Comparison of ENCODE assay signal across 8 cellular contexts in the genomic region with DNA sequence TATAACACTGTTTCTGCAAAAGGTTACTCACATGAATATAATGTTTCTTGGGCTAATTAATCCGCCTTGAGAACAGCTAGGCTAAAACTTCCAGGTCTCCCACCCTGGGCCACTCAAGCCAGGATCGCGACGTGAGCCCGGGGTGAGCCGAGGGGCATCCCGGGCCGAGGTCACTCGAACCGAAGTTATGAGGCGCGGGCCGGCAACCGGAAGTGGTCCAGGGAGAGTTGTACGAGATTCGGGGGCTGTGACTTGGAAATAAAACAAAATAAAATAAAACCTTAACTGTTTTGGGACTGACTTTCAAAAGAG. TPM values are rescaled to one million over a fixed set of nuclear protein-coding genes. Genes with fewer than 3 reads are reported as not detected.
DNase-seq lines count a peak whose midpoint lies in the region; TF ChIP-seq lines count a peak whose summit lies in the region.

No MANE protein-coding gene starts in this region.

- H3K79me2 ChIP-seq in H9 (ENCODE audit: insufficient read depth, low read length): peaks cover 1% of the 10 kb centered on the region; the same call in 1 of the 2 replicates
- peaks cover 3% of the 10 kb centered on the region for H3K79me2 ChIP-seq in neural cell (replicated peaks; ENCODE audit: insufficient read depth, low read length)

- no peaks in the 10 kb centered on the region for H3K27me3 Mint-ChIP-seq in H9 (ENCODE audit: low read depth)

- H3K4me3 Mint-ChIP-seq in H9: peak overlapping the region; percentile 78 to 80

- TF ChIP-seq CTCF in GM06990 (IDR thresholded peaks at IDR 0.05; ENCODE audit: insufficient read depth, low read length, poor library complexity, severe bottlenecking): no peak
- TF ChIP-seq CTCF in H9 (conservative IDR thresholded peaks at IDR 0.05): no peak
- no peak for TF ChIP-seq CTCF in neural cell (IDR thresholded peaks at IDR 0.05; ENCODE audit: poor library complexity, severe bottlenecking)

- H3K36me3 Mint-ChIP-seq in H9 (ENCODE audit: insufficient read depth in 1 of 3, low read depth in 3 of 3): peaks cover 22 to 26% (median 24%) of the 10 kb centered on the region in 3 experiments

- H3K36me3 ChIP-seq in GM06990 (ENCODE audit: control insufficient read depth, insufficient read depth, low read length) (no peaks in the 10 kb centered on the region), endocrine pancreas (ENCODE audit: control insufficient read depth, insufficient read depth, low read length) (no peaks in the 10 kb centered on the region), neural cell (ENCODE audit: insufficient read depth, low read length) (no peaks in the 10 kb centered on the region)

- peaks cover 65 to 66% of the 10 kb centered on the region in 2 experiments for H3K9me3 Mint-ChIP-seq in H9

- H3K27ac ChIP-seq in H9 (ENCODE audit: insufficient read length, low read depth, low read length) (no peak overlapping the region), neural cell (ENCODE audit: low read length) (no peak overlapping the region)

- H2BK5ac ChIP-seq in H9 (ENCODE audit: insufficient read length, low read length): no peak overlapping the region

- no peak overlapping the region for H3K56ac ChIP-seq in H9 (ENCODE audit: insufficient read length, low read depth, low read length)

- H4K91ac ChIP-seq in H9 (ENCODE audit: insufficient read length, low read depth, low read length): no peak overlapping the region

- H3K18ac ChIP-seq in H9 (ENCODE audit: insufficient read length, low read depth, low read length): no peak overlapping the region

- H2BK120ac ChIP-seq in H9 (ENCODE audit: low read depth, low read length, poor library complexity, severe bottlenecking): no peak overlapping the region

- peak overlapping the region; percentile 69 for H3K4me3 ChIP-seq in GM06990 (replicated peaks; ENCODE audit: low read depth, low read length)
- H3K4me3 ChIP-seq in endocrine pancreas (ENCODE audit: control insufficient read depth, insufficient read depth, low read length): peak overlapping the region; percentile 92
- peak overlapping the region; percentile 71 for H3K4me3 ChIP-seq in neural cell (ENCODE audit: low read length)

- DNase-seq in GM06990 (ENCODE audit: extremely low read depth, insufficient read length) (no peak), H9 (no peak), NCI-H69 (lab: John Stamatoyannopoulos, UW) (peak; percentile 70), SIG-M5 (lab: John Stamatoyannopoulos, UW) (no peak), RKO (ENCODE audit: low spot score) (no peak), NCI-H82 treated with DMSO at 0.1 percent for 48 hours (lab: John Stamatoyannopoulos, UW; ENCODE audit: unreplicated experiment) (no peak)

- H3K9me3 ChIP-seq in H9 (ENCODE audit: control insufficient read depth, low read depth, low read length) (peaks cover 46% of the 10 kb centered on the region), endocrine pancreas (ENCODE audit: control insufficient read depth, low read length) (no peaks in the 10 kb centered on the region), neural cell (ENCODE audit: low read length) (no peaks in the 10 kb centered on the region)

- WGBS in H9 (ENCODE audit: extremely low coverage, insufficient read length, low lambda C conversion rate): no CpG with 5 or more reads among the region's 16 CpGs

- no peak overlapping the region for H2BK12ac ChIP-seq in H9 (ENCODE audit: insufficient read length, low read depth, low read length)

- H3K4me1 ChIP-seq in H9 (ENCODE audit: insufficient read depth, low read length): no peaks in the 10 kb centered on the region
- peaks cover 10% of the 10 kb centered on the region for H3K4me1 ChIP-seq in endocrine pancreas (ENCODE audit: control insufficient read depth, insufficient read depth, low read length)

- H3F3A ChIP-seq in neural cell (ENCODE audit: insufficient read depth, low read length, poor library complexity, severe bottlenecking): no peaks in the 10 kb centered on the region

- peak overlapping the region; percentile 87 to 96 (median 87); a peak in 5 of 7 replicates for H3K27ac Mint-ChIP-seq in H9

- no peak overlapping the region for H2AFZ ChIP-seq in H9 (ENCODE audit: low read length)
- no peak overlapping the region for H2AFZ ChIP-seq in neural cell (ENCODE audit: low read depth, low read length)

- H2BK20ac ChIP-seq in H9 (ENCODE audit: low read depth, low read length, poor library complexity, severe bottlenecking): no peak overlapping the region

- no peak overlapping the region for H3K14ac ChIP-seq in H9 (ENCODE audit: insufficient read depth, low read length)

- H3K23me2 ChIP-seq in H9 (ENCODE audit: insufficient read length, low read depth, low read length, poor library complexity, severe bottlenecking): peaks cover 5% of the 10 kb centered on the region

- H4K20me1 ChIP-seq in H9 (ENCODE audit: control insufficient read depth, insufficient read depth, insufficient read length): no peaks in the 10 kb centered on the region
- H4K20me1 ChIP-seq in neural cell (ENCODE audit: insufficient read depth): no peaks in the 10 kb centered on the region

- no peak overlapping the region for H4K5ac ChIP-seq in H9 (ENCODE audit: insufficient read length, low read depth, low read length)

- H4K8ac ChIP-seq in H9 (replicated peaks; ENCODE audit: insufficient read length, low read depth, low read length): no peak overlapping the region

- H3K9ac ChIP-seq in H9 (ENCODE audit: extremely low read depth, insufficient read length, low read length): peak overlapping the region; percentile 58
- peak overlapping the region; percentile 77 for H3K9ac ChIP-seq in endocrine pancreas (ENCODE audit: control insufficient read depth, insufficient read depth, low read length)
- peak overlapping the region; percentile 55 for H3K9ac ChIP-seq in neural cell (ENCODE audit: low read length)

- H3K4me1 Mint-ChIP-seq in H9: peaks cover 8 to 15% of the 10 kb centered on the region in 2 experiments; a peak in 2 of 4 replicates

- no peak for TF ChIP-seq RAD21 in neural cell (conservative IDR thresholded peaks at IDR 0.05)

- no peak overlapping the region for H3T11ph ChIP-seq in H9 (ENCODE audit: low read length)

- H3K23ac ChIP-seq in H9 (ENCODE audit: insufficient read length, low read depth, low read length): no peak overlapping the region

- H3K4me2 ChIP-seq in H9 (ENCODE audit: insufficient read depth, insufficient read length, low read length) (peak overlapping the region; percentile 88), neural cell (ENCODE audit: low read length) (peak overlapping the region; percentile 76)

- H3K79me1 ChIP-seq in H9 (ENCODE audit: insufficient read depth, low read depth, low read length, poor library complexity, severe bottlenecking): no peaks in the 10 kb centered on the region

- H2AK5ac ChIP-seq in H9 (ENCODE audit: insufficient read length, low read length): no peak overlapping the region

- TF ChIP-seq EP300 in neural cell (conservative IDR thresholded peaks at IDR 0.05; ENCODE audit: poor library complexity, severe bottlenecking): no peak

- H3K9me2 ChIP-seq in neural cell (ENCODE audit: insufficient read depth, low read length): no peaks in the 10 kb centered on the region

- H2BK15ac ChIP-seq in H9 (ENCODE audit: low read depth, low read length): no peak overlapping the region

- H3K27me3 ChIP-seq in GM06990 (replicated peaks; ENCODE audit: control insufficient read depth, insufficient read depth, low read length): no peaks in the 10 kb centered on the region
- no peaks in the 10 kb centered on the region for H3K27me3 ChIP-seq in H9 (ENCODE audit: insufficient read depth, low read length)
- H3K27me3 ChIP-seq in endocrine pancreas (ENCODE audit: control insufficient read depth, insufficient read depth, low read length): no peaks in the 10 kb centered on the region
- H3K27me3 ChIP-seq in neural cell (ENCODE audit: insufficient read depth, low read depth, low read length): no peaks in the 10 kb centered on the region

- H3K4ac ChIP-seq in H9 (ENCODE audit: low read depth, low read length): no peak overlapping the region

TF ChIP-seq in neural cell, 6 proteins besides CTCF, POLR2A, EP300 and RAD21:
- TF ChIP-seq MXI1 (conservative IDR thresholded peaks at IDR 0.05; ENCODE audit: poor library complexity, severe bottlenecking) (no peak), SMC3 (conservative IDR thresholded peaks at IDR 0.05; ENCODE audit: poor library complexity) (no peak), TAF1 (IDR thresholded peaks at IDR 0.05; ENCODE audit: low read depth) (no peak), EZH2 (IDR thresholded peaks at IDR 0.05; ENCODE audit: borderline replicate concordance, insufficient read depth, low read length, poor library complexity, severe bottlenecking) (no peak)

RNA-seq across cellular contexts. Expression of a gene that starts 0.3 kb away (rescaled TPM):
- 6.2 and 7.2 TPM in 2 replicates for total RNA-seq in H9 (2021)
- polyA plus RNA-seq in neural cell: 15.7 and 16.4 TPM in 2 replicates
- polyA minus RNA-seq in neural cell: 5.4 and 7.5 TPM in 2 replicates

RNA-seq across cellular contexts. Expression of a gene that starts 0.3 kb away (rescaled TPM):
- total RNA-seq in H9 (2021): 14.3 and 21.4 TPM in 2 replicates
- 1.1 and 2.4 TPM in 2 replicates for polyA plus RNA-seq in neural cell
- polyA minus RNA-seq in neural cell: 1.0 and 3.2 TPM in 2 replicates

RNA-seq across cellular contexts. Expression of a gene that starts 0.7 kb away (rescaled TPM):
- total RNA-seq in H9 (2021): 27.3 and 29.1 TPM in 2 replicates
- polyA plus RNA-seq in neural cell: 17.2 and 28.1 TPM in 2 replicates
- polyA minus RNA-seq in neural cell: 28.5 and 30.9 TPM in 2 replicates

RNA-seq across cellular contexts. Expression of a gene that starts 44.0 kb away (rescaled TPM):
- total RNA-seq in H9 (2021): 57.9 and 62.1 TPM in 2 replicates
- 139 and 141 TPM in 2 replicates for polyA plus RNA-seq in neural cell
- polyA minus RNA-seq in neural cell: 37.3 and 48.6 TPM in 2 replicates

RNA-seq across cellular contexts. Expression of a gene that starts 48.1 kb away (rescaled TPM):
- 3.1 and 3.4 TPM in 2 replicates for total RNA-seq in H9 (2021)
- polyA plus RNA-seq in neural cell: 2.1 TPM in 2 replicates
- polyA minus RNA-seq in neural cell: 3.2 and 4.1 TPM in 2 replicates
